Comparison of ENCODE assay signal across 27 cellular contexts in genomic region chr2:205235434-205235833, GRCh38.
DNase-seq lines count a peak whose midpoint lies in the region; ATAC-seq, FAIRE-seq and TF ChIP-seq lines count a peak whose summit lies in the region.
"Had no signal": no experiment of that assay in that cellular context is flagged by ENCODE, and none has a peak within 500 bp of the region (broad histone marks: within the 10 kb centered on the region; RNA-seq: fewer than 3 reads in every experiment).

No MANE protein-coding gene starts in this region.

- POLR2A ChIA-PET in K562 (lab: Yijun Ruan, JAX): no interaction called here

- TF ChIP-seq EP300 in K562 (IDR thresholded peaks at IDR 0.05; ENCODE audit: low read length): no peak

- ATAC-seq in K562: peak; percentile 52
- no peak for ATAC-seq in HG03378 (IDR thresholded peaks at IDR 0.05; ENCODE audit: unreplicated experiment)
- ATAC-seq: activated naive CD4-positive, alpha-beta T cell treated with anti-CD3 and anti-CD28 coated beads, Interleukin-2, amount 50 U/mL, for 72 hours; CD8-positive, alpha-beta T cell; lower lobe of right lung; mucosa of descending colon; natural killer cell treated with Interleukin-12 subunit alpha and Interleukin-12 subunit beta and Interleukin-15 and Interleukin-18, amount 100 ng/mL, for 72 hours; Panc1; stimulated activated naive CD8-positive, alpha-beta T cell treated with anti-CD3 and anti-CD28 coated beads, Interleukin-15, Interleukin-2, amounts not matched to agents 100 U/mL and 50 U/mL, for 24 hours had no signal

- dilution Hi-C loops in keratinocyte (cut with MboI; ENCODE audit: extremely low pct_ligation_motif_present, low sequenced_read_pairs): no loop called here

- H3K79me2 ChIP-seq in K562 (ENCODE audit: control insufficient read depth, insufficient read depth, low read length): no peaks in the 10 kb centered on the region
- no peaks in the 10 kb centered on the region for H3K79me2 ChIP-seq in keratinocyte (ENCODE audit: control insufficient read depth, insufficient read depth, low read length)

- DNase-seq in Caki2 (ENCODE audit: low read depth) (peak; percentile 42), M059J (ENCODE audit: low read depth) (peak; percentile 3), K562 (ENCODE audit: extremely low read depth in 1 of 4, low spot score in 3 of 4) (no peak), keratinocyte (ENCODE audit: low read depth, low spot score) (peak; percentile 11), GM12892 (ENCODE audit: insufficient read length) (no peak), medulla oblongata (ENCODE audit: extremely low spot score) (no peak), HTR-8/SVneo (ENCODE audit: insufficient read length, low spot score) (no peak)
- DNase-seq: activated CD4-positive, alpha-beta T cell treated with anti-CD3 and anti-CD28 coated beads, Interleukin-2, amount 50 U/mL, for 4 hours; anterior cingulate cortex; caudate nucleus; CD8-positive, alpha-beta T cell; islet precursor cell; Kasumi-1; lower lobe of right lung; mucosa of descending colon; NCI-H1048; NCI-H187; NCI-H526; stimulated activated naive CD8-positive, alpha-beta T cell treated with anti-CD3 and anti-CD28 coated beads, Interleukin-15, Interleukin-2, amounts not matched to agents 100 U/mL and 50 U/mL, for 24 hours; testis; uterus had no signal

- TF ChIP-seq RAD21 in K562 (CRISPR knock-in tag; conservative IDR thresholded peaks at IDR 0.05 in 1 of 2, IDR thresholded peaks at IDR 0.05 in 1 of 2): no peak

- H3K4me2 ChIP-seq in K562 (ENCODE audit: insufficient read depth, low read length) (no peak overlapping the region), keratinocyte (ENCODE audit: control insufficient read depth, extremely low read depth, insufficient read depth, low read depth, low read length) (peak overlapping the region; percentile 13)

- H3K36me3 ChIP-seq in K562 (ENCODE audit: control insufficient read depth, insufficient read depth, low read length) (no peaks in the 10 kb centered on the region), keratinocyte (ENCODE audit: control insufficient read depth in 2 of 2, extremely low read depth in 1 of 2, insufficient read depth in 2 of 2, low read length in 2 of 2) (no peaks in the 10 kb centered on the region)
- H3K36me3 ChIP-seq: HAP-1, lower lobe of right lung, uterus had no signal

- intact Hi-C loops in K562 (cut with micrococcal nuclease): no loop called here

- H2AFZ ChIP-seq in K562 (ENCODE audit: low read depth, low read length) (no peak overlapping the region), keratinocyte (ENCODE audit: control insufficient read depth, low read length) (no peak overlapping the region)

- TF ChIP-seq POLR2A in K562 (conservative IDR thresholded peaks at IDR 0.05) (no peak), GM12892 (IDR thresholded peaks at IDR 0.05; ENCODE audit: low read depth, low read length) (no peak)

- BruUV-seq in K562 (replicated peaks; lab: Mats Ljungman, UMichigan): no TSS peak

- no peaks in the 10 kb centered on the region for H3K9me3 ChIP-seq in K562 (replicated peaks; ENCODE audit: control insufficient read depth, insufficient read depth, low read depth, low read length)
- H3K9me3 ChIP-seq in keratinocyte (ENCODE audit: control insufficient read depth, low read depth, low read length): no peaks in the 10 kb centered on the region
- H3K9me3 ChIP-seq: HAP-1, lower lobe of right lung, mucosa of descending colon, testis, uterus had no signal

- H3K4me3 ChIP-seq in K562 (no peak overlapping the region), keratinocyte (ENCODE audit: control insufficient read depth in 2 of 3, extremely low read depth in 1 of 3, insufficient read depth in 2 of 3, low read depth in 1 of 3, low read length in 3 of 3) (no peak overlapping the region)
- H3K4me3 ChIP-seq: HAP-1, lower lobe of right lung, mucosa of descending colon, testis, uterus had no signal

- WGBS in K562 (ENCODE audit: insufficient coverage, low coverage, missing lambda C conversion rate): 11% methylated on average over 1 of the region's 1 CpG

- no peaks in the 10 kb centered on the region for H3K27me3 ChIP-seq in K562 (ENCODE audit: control insufficient read depth in 2 of 2, insufficient read depth in 2 of 2, low read length in 2 of 2)
- no peaks in the 10 kb centered on the region for H3K27me3 ChIP-seq in keratinocyte (ENCODE audit: control insufficient read depth, extremely low read depth, insufficient read depth, low read length)
- H3K27me3 ChIP-seq: testis, uterus had no signal

- no peak overlapping the region for H3K9ac ChIP-seq in K562 (ENCODE audit: insufficient read depth in 1 of 2, low read depth in 2 of 2, low read length in 2 of 2)
- no peak overlapping the region for H3K9ac ChIP-seq in keratinocyte (ENCODE audit: control insufficient read depth, extremely low read depth, insufficient read depth, low read length)

- no peaks in the 10 kb centered on the region for H3K4me1 ChIP-seq in K562 (replicated peaks in 1 of 2; ENCODE audit: control insufficient read depth in 2 of 2, insufficient read depth in 2 of 2, low read length in 2 of 2)
- H3K4me1 ChIP-seq in keratinocyte (ENCODE audit: control insufficient read depth, extremely low read depth, insufficient read depth, low read length): peaks cover 10% of the 10 kb centered on the region
- H3K4me1 ChIP-seq: HAP-1, lower lobe of right lung, testis, uterus had no signal

- no peaks in the 10 kb centered on the region for H3K9me1 ChIP-seq in K562 (ENCODE audit: control insufficient read depth, insufficient read depth, low read length)
- H3K9me1 ChIP-seq in keratinocyte (ENCODE audit: control insufficient read depth, extremely low read depth, insufficient read depth, low read length): no peaks in the 10 kb centered on the region

- H3K27ac ChIP-seq in K562 (ENCODE audit: extremely low read depth, low read depth, low read length): no peak overlapping the region
- peak overlapping the region; percentile 60 for H3K27ac ChIP-seq in keratinocyte (ENCODE audit: control insufficient read depth, insufficient read depth, low read length)
- H3K27ac ChIP-seq: lower lobe of right lung, testis, uterus had no signal

- in situ Hi-C loops in Caki2 (cut with HindIII; ENCODE audit: low pct_unique_long_range_greater_than_20kb, low sequenced_read_pairs): no loop called here
- in situ Hi-C loops in K562 (cut with MboI): no loop called here

- H4K20me1 ChIP-seq in K562 (replicated peaks; ENCODE audit: control insufficient read depth, insufficient read depth, low read length) (no peaks in the 10 kb centered on the region), keratinocyte (ENCODE audit: control insufficient read depth, extremely low read depth, insufficient read depth, low read length) (no peaks in the 10 kb centered on the region)

- CTCF ChIA-PET in K562 (lab: Yijun Ruan, JAX; ENCODE audit: low intra/inter-chr PET ratio): no interaction called here

- TF ChIP-seq CTCF in K562 (IDR thresholded peaks at IDR 0.05 in 2 of 3, conservative IDR thresholded peaks at IDR 0.05 in 1 of 3; ENCODE audit: insufficient read depth in 2 of 3, low read depth in 1 of 3, low read length in 3 of 3): no peak
- no peak for TF ChIP-seq CTCF in keratinocyte (optimal IDR thresholded peaks at IDR 0.05 in 1 of 3, IDR thresholded peaks at IDR 0.05 in 1 of 3, conservative IDR thresholded peaks at IDR 0.05 in 1 of 3; ENCODE audit: extremely low read depth in 1 of 3, insufficient read depth in 2 of 3, low read length in 3 of 3)

- FAIRE-seq in K562 (lab: Jason Lieb, UNC) (no peak), keratinocyte (lab: Jason Lieb, UNC) (peak; percentile 77), GM12892 (lab: Jason Lieb, UNC) (no peak), HTR-8/SVneo (lab: Jason Lieb, UNC) (no peak)
- FAIRE-seq: A204.1 had no signal

TF ChIP-seq in K562, 482 proteins besides CTCF, POLR2A, EP300 and RAD21 (continues in another document):
- TF ChIP-seq, protein P1, sequence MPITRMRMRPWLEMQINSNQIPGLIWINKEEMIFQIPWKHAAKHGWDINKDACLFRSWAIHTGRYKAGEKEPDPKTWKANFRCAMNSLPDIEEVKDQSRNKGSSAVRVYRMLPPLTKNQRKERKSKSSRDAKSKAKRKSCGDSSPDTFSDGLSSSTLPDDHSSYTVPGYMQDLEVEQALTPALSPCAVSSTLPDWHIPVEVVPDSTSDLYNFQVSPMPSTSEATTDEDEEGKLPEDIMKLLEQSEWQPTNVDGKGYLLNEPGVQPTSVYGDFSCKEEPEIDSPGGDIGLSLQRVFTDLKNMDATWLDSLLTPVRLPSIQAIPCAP (CRISPR knock-in tag; IDR thresholded peaks at IDR 0.05; ENCODE audit: borderline replicate concordance): no peak
- TF ChIP-seq, protein P2, sequence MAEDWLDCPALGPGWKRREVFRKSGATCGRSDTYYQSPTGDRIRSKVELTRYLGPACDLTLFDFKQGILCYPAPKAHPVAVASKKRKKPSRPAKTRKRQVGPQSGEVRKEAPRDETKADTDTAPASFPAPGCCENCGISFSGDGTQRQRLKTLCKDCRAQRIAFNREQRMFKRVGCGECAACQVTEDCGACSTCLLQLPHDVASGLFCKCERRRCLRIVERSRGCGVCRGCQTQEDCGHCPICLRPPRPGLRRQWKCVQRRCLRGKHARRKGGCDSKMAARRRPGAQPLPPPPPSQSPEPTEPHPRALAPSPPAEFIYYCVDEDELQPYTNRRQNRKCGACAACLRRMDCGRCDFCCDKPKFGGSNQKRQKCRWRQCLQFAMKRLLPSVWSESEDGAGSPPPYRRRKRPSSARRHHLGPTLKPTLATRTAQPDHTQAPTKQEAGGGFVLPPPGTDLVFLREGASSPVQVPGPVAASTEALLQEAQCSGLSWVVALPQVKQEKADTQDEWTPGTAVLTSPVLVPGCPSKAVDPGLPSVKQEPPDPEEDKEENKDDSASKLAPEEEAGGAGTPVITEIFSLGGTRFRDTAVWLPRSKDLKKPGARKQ (CRISPR knock-in tag; IDR thresholded peaks at IDR 0.05): no peak
- no peak for TF ChIP-seq TAF15 (IDR thresholded peaks at IDR 0.05; ENCODE audit: low read depth, low read length)
- TF ChIP-seq SP1 (CRISPR knock-in tag; IDR thresholded peaks at IDR 0.05): no peak
- no peak for TF ChIP-seq ZNF239 (CRISPR knock-in tag; IDR thresholded peaks at IDR 0.05)
- TF ChIP-seq CBFA2T2 (conservative IDR thresholded peaks at IDR 0.05): no peak
- 0 out of 2 replicates have a peak, but pooled peaks have one; percentile 40 for TF ChIP-seq SOX6 (IDR thresholded peaks at IDR 0.05)
- TF ChIP-seq, protein P3, sequence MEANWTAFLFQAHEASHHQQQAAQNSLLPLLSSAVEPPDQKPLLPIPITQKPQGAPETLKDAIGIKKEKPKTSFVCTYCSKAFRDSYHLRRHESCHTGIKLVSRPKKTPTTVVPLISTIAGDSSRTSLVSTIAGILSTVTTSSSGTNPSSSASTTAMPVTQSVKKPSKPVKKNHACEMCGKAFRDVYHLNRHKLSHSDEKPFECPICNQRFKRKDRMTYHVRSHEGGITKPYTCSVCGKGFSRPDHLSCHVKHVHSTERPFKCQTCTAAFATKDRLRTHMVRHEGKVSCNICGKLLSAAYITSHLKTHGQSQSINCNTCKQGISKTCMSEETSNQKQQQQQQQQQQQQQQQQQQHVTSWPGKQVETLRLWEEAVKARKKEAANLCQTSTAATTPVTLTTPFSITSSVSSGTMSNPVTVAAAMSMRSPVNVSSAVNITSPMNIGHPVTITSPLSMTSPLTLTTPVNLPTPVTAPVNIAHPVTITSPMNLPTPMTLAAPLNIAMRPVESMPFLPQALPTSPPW (CRISPR knock-in tag; IDR thresholded peaks at IDR 0.05): no peak

Comparison
In these comparisons a context has a peak if more than half of its experiments do, and no peak if none do; other contexts are left out.
1. DNase-seq: peak in Caki2 (single experiment), M059J (single experiment) and keratinocyte (single experiment); none in K562 (0 of 4), GM12892 (single experiment), medulla oblongata (single experiment) and HTR-8/SVneo (single experiment).